In the genomic region with DNA sequence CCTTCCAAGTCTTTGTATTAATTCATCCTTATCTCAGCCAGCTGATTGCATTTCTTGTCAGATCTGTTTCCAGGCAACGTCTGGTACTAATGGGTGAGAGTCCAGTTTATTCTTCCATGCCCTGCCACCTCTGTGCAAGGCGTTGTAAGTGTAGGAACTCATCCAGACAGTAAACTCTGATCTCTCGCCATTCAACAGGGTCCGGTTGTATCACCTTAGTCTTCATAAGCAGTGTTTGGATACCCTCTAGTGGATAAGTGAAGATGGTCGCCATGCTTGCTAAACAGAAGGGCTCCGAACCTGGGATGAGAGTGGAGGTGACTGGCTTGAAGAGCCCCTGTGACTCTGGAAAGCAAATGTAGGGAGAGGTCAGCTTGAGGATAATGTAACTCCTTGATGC, we compare ENCODE assay signal across 8 cellular contexts. TPM values are rescaled to one million over a fixed set of nuclear protein-coding genes. Genes with fewer than 3 reads are reported as not detected.
DNase-seq lines count a peak whose midpoint lies in the region; ATAC-seq and TF ChIP-seq lines count a peak whose summit lies in the region.

No MANE protein-coding gene starts in this region.

- in situ Hi-C loops in mammary epithelial cell (cut with MboI; ENCODE audit: low sequenced_read_pairs in 2 of 2) = loop anchor here in 1 of 2 donors (5.0 to 25.0 kb wide), 2 partner anchors 163 to 328 kb away; no protein-coding TSS in a partner anchor

- RAD21 ChIA-PET in HCT116 (lab: Charles Lee; ENCODE audit: low non-redundant PET in 1 of 2, low total read pairs in 2 of 2, uncharacterized antibody in 2 of 2, unreplicated experiment in 2 of 2) = no interaction called here

- no peak overlapping the region for H2AFZ ChIP-seq in HCT116 (ENCODE audit: low read depth, low read length, poor library complexity, severe bottlenecking)
- no peak overlapping the region for H2AFZ ChIP-seq in mammary epithelial cell (ENCODE audit: low read depth, low read length)

- WGBS in mammary epithelial cell (ENCODE audit: low coverage, missing lambda C conversion rate) = 10% methylated on average over 6 of the region's 6 CpGs

- POLR2A ChIA-PET in HCT116 (lab: Charles Lee) = no interaction called here

- H3K79me2 ChIP-seq in HCT116 (ENCODE audit: insufficient read depth, low read length) = peaks cover 10% of the 10 kb centered on the region; the same call in 1 of the 2 replicates
- no peaks in the 10 kb centered on the region for H3K79me2 ChIP-seq in mammary epithelial cell (ENCODE audit: insufficient read depth, low read length)

- peak; percentile 51 to 72 (median 57) for TF ChIP-seq CTCF in HCT116 (IDR thresholded peaks at IDR 0.05 in 2 of 3, conservative IDR thresholded peaks at IDR 0.05 in 1 of 3; ENCODE audit: borderline replicate concordance in 1 of 3, insufficient read depth in 1 of 3, low read depth in 2 of 3, low read length in 2 of 3)
- peak; percentile 54 to 63 for TF ChIP-seq CTCF in mammary epithelial cell (conservative IDR thresholded peaks at IDR 0.05 in 1 of 2, IDR thresholded peaks at IDR 0.05 in 1 of 2; ENCODE audit: extremely low read depth in 1 of 2, insufficient read depth in 1 of 2, low read depth in 1 of 2, low read length in 2 of 2)
- TF ChIP-seq CTCF in upper lobe of right lung (IDR thresholded peaks at IDR 0.05) = peak; percentile 46
- peak in 1 of 3 experiments; percentile 21 for TF ChIP-seq CTCF in vagina (IDR thresholded peaks at IDR 0.05)

- TF ChIP-seq POLR2A in HCT116 (IDR thresholded peaks at IDR 0.05; ENCODE audit: borderline replicate concordance, extremely low read depth, insufficient read depth, insufficient read length) (no peak), vagina (IDR thresholded peaks at IDR 0.05) (no peak)

- H3K9ac ChIP-seq in HCT116 (ENCODE audit: low read length) (no peak overlapping the region), NT2/D1 (ENCODE audit: insufficient read length, low read depth) (no peak overlapping the region), mammary epithelial cell (ENCODE audit: insufficient read depth, low read length) (no peak overlapping the region)

- DNase-seq in DMS153 treated with DMSO at 0.1 percent for 48 hours (lab: John Stamatoyannopoulos, UW; ENCODE audit: unreplicated experiment) (peak; percentile 31), HCT116 (ENCODE audit: low read depth, low spot score) (peak; percentile 35), NT2/D1 (ENCODE audit: low read depth, low spot score) (peak; percentile 43), mammary epithelial cell (peak; percentile 30), left kidney (ENCODE audit: low read depth, low spot score) (peak; percentile 90), upper lobe of right lung (no peak), vagina (ENCODE audit: extremely low spot score in 2 of 2) (no peak)

- H3K4me2 ChIP-seq in HCT116 (ENCODE audit: low read length) (no peak overlapping the region), mammary epithelial cell (ENCODE audit: insufficient read depth, low read depth, low read length) (no peak overlapping the region)

- peak; percentile 85 for TF ChIP-seq RAD21 in HCT116 (IDR thresholded peaks at IDR 0.05; ENCODE audit: low read depth)

- no peaks in the 10 kb centered on the region for H3K9me2 ChIP-seq in HCT116 (ENCODE audit: insufficient read depth)

- intact Hi-C loops in HCT116 (cut with micrococcal nuclease) (loop anchor here (1.0 to 2.0 kb wide), 4 partner anchors 44 to 321 kb away; no protein-coding TSS in a partner anchor), mammary epithelial cell (cut with micrococcal nuclease) (loop anchor here (1.0 to 10.0 kb wide), 3 partner anchors 163 to 725 kb away; no protein-coding TSS in a partner anchor), upper lobe of right lung (cut with DNase I) (no loop called here), vagina (cut with DNase I) (no loop called here)

- peak; percentile 88 for ATAC-seq in HCT116
- peak; percentile 61 for ATAC-seq in upper lobe of right lung
- no peak for ATAC-seq in GM21367 (IDR thresholded peaks at IDR 0.05; ENCODE audit: unreplicated experiment)

- CTCF ChIA-PET in HCT116 (lab: Charles Lee) = no interaction called here
- CTCF ChIA-PET in mammary epithelial cell (lab: Charles Lee; ENCODE audit: low non-redundant PET) = no interaction called here

- no peaks in the 10 kb centered on the region for H4K20me1 ChIP-seq in HCT116 (ENCODE audit: insufficient read depth)
- no peaks in the 10 kb centered on the region for H4K20me1 ChIP-seq in mammary epithelial cell (ENCODE audit: insufficient read depth, low read length)

- dilution Hi-C loops in mammary epithelial cell (cut with HindIII; ENCODE audit: low sequenced_read_pairs) = no loop called here

- H3K27me3 ChIP-seq in HCT116 (ENCODE audit: insufficient read depth, low read length) = no peaks in the 10 kb centered on the region
- H3K27me3 ChIP-seq in NT2/D1 (ENCODE audit: insufficient read depth, insufficient read length) = no peaks in the 10 kb centered on the region
- H3K27me3 ChIP-seq in mammary epithelial cell (ENCODE audit: insufficient read depth, low read length) = no peaks in the 10 kb centered on the region
- no peaks in the 10 kb centered on the region for H3K27me3 ChIP-seq in upper lobe of right lung
- no peaks in the 10 kb centered on the region for H3K27me3 ChIP-seq in vagina

- H3K4me1 ChIP-seq in HCT116 (ENCODE audit: control insufficient read depth in 1 of 2, insufficient read depth in 2 of 2, low read length in 2 of 2) = no peaks in the 10 kb centered on the region
- no peaks in the 10 kb centered on the region for H3K4me1 ChIP-seq in NT2/D1 (ENCODE audit: insufficient read depth, insufficient read length)
- H3K4me1 ChIP-seq in mammary epithelial cell (ENCODE audit: insufficient read depth, low read length) = no peaks in the 10 kb centered on the region
- H3K4me1 ChIP-seq in upper lobe of right lung = peaks cover 10% of the 10 kb centered on the region
- no peaks in the 10 kb centered on the region for H3K4me1 ChIP-seq in vagina

- BruUV-seq in HCT116 (replicated peaks; lab: Mats Ljungman, UMichigan) (no TSS peak), mammary epithelial cell (replicated peaks; lab: Mats Ljungman, UMichigan) (no TSS peak)

- H3K27ac ChIP-seq in HCT116 (ENCODE audit: low read depth, low read length) = no peak overlapping the region
- H3K27ac ChIP-seq in mammary epithelial cell (ENCODE audit: insufficient read depth, low read depth, low read length) = no peak overlapping the region
- no peak overlapping the region for H3K27ac ChIP-seq in upper lobe of right lung
- no peak overlapping the region for H3K27ac ChIP-seq in vagina

- H3K9me3 ChIP-seq in HCT116 (ENCODE audit: control insufficient read depth in 1 of 2, insufficient read depth in 1 of 2, low read depth in 1 of 2, low read length in 2 of 2) (no peaks in the 10 kb centered on the region), NT2/D1 (ENCODE audit: insufficient read depth, low read length) (no peaks in the 10 kb centered on the region), mammary epithelial cell (replicated peaks; ENCODE audit: insufficient read depth, low read length) (no peaks in the 10 kb centered on the region), upper lobe of right lung (no peaks in the 10 kb centered on the region), vagina (no peaks in the 10 kb centered on the region)

- H3K4me3 ChIP-seq in HCT116 (replicated peaks in 1 of 2; ENCODE audit: low read depth in 1 of 2, low read length in 2 of 2) (no peak overlapping the region), NT2/D1 (ENCODE audit: insufficient read length, low read depth) (no peak overlapping the region), mammary epithelial cell (replicated peaks in 1 of 3; ENCODE audit: insufficient read depth in 1 of 3, low read depth in 2 of 3, low read length in 3 of 3) (no peak overlapping the region), upper lobe of right lung (no peak overlapping the region), vagina (no peak overlapping the region)

- H3K36me3 ChIP-seq in HCT116 (ENCODE audit: control insufficient read depth in 1 of 2, insufficient read depth in 2 of 2, low read length in 2 of 2) = no peaks in the 10 kb centered on the region
- H3K36me3 ChIP-seq in NT2/D1 (ENCODE audit: insufficient read depth, insufficient read length, low read length) = no peaks in the 10 kb centered on the region
- no peaks in the 10 kb centered on the region for H3K36me3 ChIP-seq in mammary epithelial cell (ENCODE audit: insufficient read depth, low read length)
- H3K36me3 ChIP-seq in upper lobe of right lung = no peaks in the 10 kb centered on the region
- no peaks in the 10 kb centered on the region for H3K36me3 ChIP-seq in vagina

TF ChIP-seq in HCT116, 20 proteins besides CTCF, POLR2A, EP300 and RAD21:
- no peak for TF ChIP-seq SRF (IDR thresholded peaks at IDR 0.05; ENCODE audit: low read depth)
- TF ChIP-seq SIN3A (IDR thresholded peaks at IDR 0.05; ENCODE audit: low read depth) = no peak
- TF ChIP-seq ELF1 (IDR thresholded peaks at IDR 0.05; ENCODE audit: borderline replicate concordance, low read depth) = no peak

RNA-seq across cellular contexts. Expression of a gene that starts 51.6 kb away (rescaled TPM):
- 62.6 TPM for total RNA-seq in HCT116 (2021; ENCODE audit: unreplicated experiment)
- 86.2 and 89.9 TPM in 2 replicates for polyA plus RNA-seq in HCT116 (2012)
- 10 to 100 TPM; 35.8 to 62.1 TPM for total RNA-seq in mammary epithelial cell
- 78.0 TPM for polyA plus RNA-seq in mammary epithelial cell
- polyA minus RNA-seq in mammary epithelial cell = 105 TPM
- 53.2 TPM for total RNA-seq in upper lobe of right lung
- 11.0 TPM for total RNA-seq in vagina

Comparison
In these comparisons a context has a peak if more than half of its experiments do, and no peak if none do; other contexts are left out.
1. DNase-seq: peak in DMS153 treated with DMSO at 0.1 percent for 48 hours (single experiment), HCT116 (single experiment), NT2/D1 (single experiment), mammary epithelial cell (single experiment) and left kidney (single experiment); none in upper lobe of right lung (single experiment) and vagina (0 of 2).
2. intact Hi-C loops: an anchor here in HCT116 (1.0 to 2.0 kb wide) and mammary epithelial cell (1.0 to 10.0 kb wide); none called in upper lobe of right lung and vagina.